Comparison of ENCODE assay signal across 1 cellular context in the genomic region with DNA sequence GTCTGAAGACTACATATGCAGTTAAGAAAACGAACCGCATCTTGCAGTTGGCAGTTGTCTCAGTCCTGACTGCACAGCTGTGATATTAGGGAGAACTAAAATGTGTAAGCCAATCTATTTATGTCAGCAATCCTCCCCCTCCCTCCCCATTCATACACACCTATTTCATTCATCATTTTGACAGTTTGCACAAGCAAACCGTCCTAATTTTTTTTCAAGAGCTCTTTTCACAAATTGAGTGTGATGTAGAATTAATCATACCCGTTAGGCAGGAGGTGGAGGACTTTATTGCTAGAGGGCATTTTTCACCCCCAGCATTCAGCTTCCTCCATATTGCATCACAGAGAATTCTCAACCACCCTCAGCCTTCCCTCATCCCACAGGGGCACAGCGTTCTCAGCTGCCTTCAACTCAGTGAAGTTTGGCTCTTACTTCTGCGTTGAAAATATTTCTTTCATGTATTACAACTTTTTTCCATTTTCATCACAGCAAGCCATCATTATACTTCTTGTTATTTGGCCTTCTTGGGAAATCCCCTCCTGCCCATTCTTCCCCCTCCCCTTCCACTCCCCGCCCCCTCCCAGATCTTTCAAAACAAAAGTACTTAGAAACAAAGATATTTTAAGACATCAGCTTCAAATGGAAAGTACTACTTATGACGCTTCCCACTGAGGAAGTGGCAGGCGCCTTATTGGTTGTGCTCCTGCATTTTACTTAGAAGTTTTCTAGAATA.
TF ChIP-seq lines count a peak whose summit lies in the region.

No MANE protein-coding gene starts in this region.

TF ChIP-seq in GM12878, 131 proteins besides CTCF, POLR2A, EP300 and RAD21 (continued from another document and continues in another):
- TF ChIP-seq, protein P1, sequence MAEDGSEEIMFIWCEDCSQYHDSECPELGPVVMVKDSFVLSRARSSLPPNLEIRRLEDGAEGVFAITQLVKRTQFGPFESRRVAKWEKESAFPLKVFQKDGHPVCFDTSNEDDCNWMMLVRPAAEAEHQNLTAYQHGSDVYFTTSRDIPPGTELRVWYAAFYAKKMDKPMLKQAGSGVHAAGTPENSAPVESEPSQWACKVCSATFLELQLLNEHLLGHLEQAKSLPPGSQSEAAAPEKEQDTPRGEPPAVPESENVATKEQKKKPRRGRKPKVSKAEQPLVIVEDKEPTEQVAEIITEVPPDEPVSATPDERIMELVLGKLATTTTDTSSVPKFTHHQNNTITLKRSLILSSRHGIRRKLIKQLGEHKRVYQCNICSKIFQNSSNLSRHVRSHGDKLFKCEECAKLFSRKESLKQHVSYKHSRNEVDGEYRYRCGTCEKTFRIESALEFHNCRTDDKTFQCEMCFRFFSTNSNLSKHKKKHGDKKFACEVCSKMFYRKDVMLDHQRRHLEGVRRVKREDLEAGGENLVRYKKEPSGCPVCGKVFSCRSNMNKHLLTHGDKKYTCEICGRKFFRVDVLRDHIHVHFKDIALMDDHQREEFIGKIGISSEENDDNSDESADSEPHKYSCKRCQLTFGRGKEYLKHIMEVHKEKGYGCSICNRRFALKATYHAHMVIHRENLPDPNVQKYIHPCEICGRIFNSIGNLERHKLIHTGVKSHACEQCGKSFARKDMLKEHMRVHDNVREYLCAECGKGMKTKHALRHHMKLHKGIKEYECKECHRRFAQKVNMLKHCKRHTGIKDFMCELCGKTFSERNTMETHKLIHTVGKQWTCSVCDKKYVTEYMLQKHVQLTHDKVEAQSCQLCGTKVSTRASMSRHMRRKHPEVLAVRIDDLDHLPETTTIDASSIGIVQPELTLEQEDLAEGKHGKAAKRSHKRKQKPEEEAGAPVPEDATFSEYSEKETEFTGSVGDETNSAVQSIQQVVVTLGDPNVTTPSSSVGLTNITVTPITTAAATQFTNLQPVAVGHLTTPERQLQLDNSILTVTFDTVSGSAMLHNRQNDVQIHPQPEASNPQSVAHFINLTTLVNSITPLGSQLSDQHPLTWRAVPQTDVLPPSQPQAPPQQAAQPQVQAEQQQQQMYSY (CRISPR knock-in tag; IDR thresholded peaks at IDR 0.05): no peak
- TF ChIP-seq CHD4 (IDR thresholded peaks at IDR 0.05) (no peak), CBFB (IDR thresholded peaks at IDR 0.05; ENCODE audit: low read depth) (peak; percentile 53; the same call in 1 of the 2 replicates), SUPT20H (IDR thresholded peaks at IDR 0.05; ENCODE audit: borderline replicate concordance, control insufficient read depth, low read depth, low read length) (no peak), PML (IDR thresholded peaks at IDR 0.05; ENCODE audit: low read length) (0 out of 2 replicates have a peak, but pooled peaks have one; percentile 25), BCL11A (IDR thresholded peaks at IDR 0.05; ENCODE audit: low read depth, low read length) (peak; percentile 30; the same call in 1 of the 2 replicates), TCF12 (IDR thresholded peaks at IDR 0.05; ENCODE audit: low read depth, low read length) (peak; percentile 58; the same call in 1 of the 2 replicates), SMARCA5 (IDR thresholded peaks at IDR 0.05) (no peak), CEBPB (IDR thresholded peaks at IDR 0.05; ENCODE audit: borderline replicate concordance in 1 of 2, low read depth in 2 of 2, low read length in 2 of 2) (peak in 1 of 2 experiments; percentile 38; a peak in 2 of 4 replicates), DPF2 (IDR thresholded peaks at IDR 0.05) (peak; percentile 83; the same call in 1 of the 2 replicates), ZNF384 (IDR thresholded peaks at IDR 0.05; ENCODE audit: borderline replicate concordance, low read depth, low read length) (no peak), IKZF2 (IDR thresholded peaks at IDR 0.05) (peak; percentile 61 to 73), SPI1 (IDR thresholded peaks at IDR 0.05; ENCODE audit: borderline replicate concordance, insufficient read depth, low read depth, low read length) (peak; percentile 69; the same call in 1 of the 2 replicates), TBL1XR1 (IDR thresholded peaks at IDR 0.05; ENCODE audit: low read depth, low read length) (peak; percentile 50; the same call in 1 of the 2 replicates), NFIC (IDR thresholded peaks at IDR 0.05; ENCODE audit: low read depth, low read length) (peak; percentile 61; the same call in 1 of the 2 replicates), CREM (IDR thresholded peaks at IDR 0.05; ENCODE audit: low read depth) (peak; percentile 71), BMI1 (IDR thresholded peaks at IDR 0.05; ENCODE audit: borderline replicate concordance) (peak; percentile 32; the same call in 1 of the 2 replicates), MTA2 (IDR thresholded peaks at IDR 0.05; ENCODE audit: low read depth) (peak; percentile 63), PAX5 (IDR thresholded peaks at IDR 0.05; ENCODE audit: borderline replicate concordance, low read depth, low read length) (peak; percentile 24; the same call in 1 of the 2 replicates), NBN (IDR thresholded peaks at IDR 0.05) (peak; percentile 71; the same call in 1 of the 2 replicates), CHD2 (IDR thresholded peaks at IDR 0.05; ENCODE audit: borderline replicate concordance, low read depth, low read length) (peak; percentile 43; the same call in 1 of the 2 replicates), IRF4 (IDR thresholded peaks at IDR 0.05; ENCODE audit: low read depth, low read length) (0 out of 2 replicates have a peak, but pooled peaks have one; percentile 27), ETV6 (conservative IDR thresholded peaks at IDR 0.05 in 1 of 2, IDR thresholded peaks at IDR 0.05 in 1 of 2; ENCODE audit: borderline replicate concordance in 1 of 2, low read depth in 1 of 2) (0 out of 4 replicates have a peak, but pooled peaks of 1 of the 2 experiments have one; percentile 39), YY1 (IDR thresholded peaks at IDR 0.05; ENCODE audit: low read depth, low read length) (peak; percentile 46; the same call in 1 of the 2 replicates), BHLHE40 (IDR thresholded peaks at IDR 0.05; ENCODE audit: borderline replicate concordance in 1 of 2, low read depth in 2 of 2, low read length in 1 of 2) (peak; percentile 28 to 40; a peak in 2 of 4 replicates)
- TF ChIP-seq, protein P2, sequence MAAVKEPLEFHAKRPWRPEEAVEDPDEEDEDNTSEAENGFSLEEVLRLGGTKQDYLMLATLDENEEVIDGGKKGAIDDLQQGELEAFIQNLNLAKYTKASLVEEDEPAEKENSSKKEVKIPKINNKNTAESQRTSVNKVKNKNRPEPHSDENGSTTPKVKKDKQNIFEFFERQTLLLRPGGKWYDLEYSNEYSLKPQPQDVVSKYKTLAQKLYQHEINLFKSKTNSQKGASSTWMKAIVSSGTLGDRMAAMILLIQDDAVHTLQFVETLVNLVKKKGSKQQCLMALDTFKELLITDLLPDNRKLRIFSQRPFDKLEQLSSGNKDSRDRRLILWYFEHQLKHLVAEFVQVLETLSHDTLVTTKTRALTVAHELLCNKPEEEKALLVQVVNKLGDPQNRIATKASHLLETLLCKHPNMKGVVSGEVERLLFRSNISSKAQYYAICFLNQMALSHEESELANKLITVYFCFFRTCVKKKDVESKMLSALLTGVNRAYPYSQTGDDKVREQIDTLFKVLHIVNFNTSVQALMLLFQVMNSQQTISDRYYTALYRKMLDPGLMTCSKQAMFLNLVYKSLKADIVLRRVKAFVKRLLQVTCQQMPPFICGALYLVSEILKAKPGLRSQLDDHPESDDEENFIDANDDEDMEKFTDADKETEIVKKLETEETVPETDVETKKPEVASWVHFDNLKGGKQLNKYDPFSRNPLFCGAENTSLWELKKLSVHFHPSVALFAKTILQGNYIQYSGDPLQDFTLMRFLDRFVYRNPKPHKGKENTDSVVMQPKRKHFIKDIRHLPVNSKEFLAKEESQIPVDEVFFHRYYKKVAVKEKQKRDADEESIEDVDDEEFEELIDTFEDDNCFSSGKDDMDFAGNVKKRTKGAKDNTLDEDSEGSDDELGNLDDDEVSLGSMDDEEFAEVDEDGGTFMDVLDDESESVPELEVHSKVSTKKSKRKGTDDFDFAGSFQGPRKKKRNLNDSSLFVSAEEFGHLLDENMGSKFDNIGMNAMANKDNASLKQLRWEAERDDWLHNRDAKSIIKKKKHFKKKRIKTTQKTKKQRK (IDR thresholded peaks at IDR 0.05; ENCODE audit: low read depth, low read length): no peak
- TF ChIP-seq, protein P3, sequence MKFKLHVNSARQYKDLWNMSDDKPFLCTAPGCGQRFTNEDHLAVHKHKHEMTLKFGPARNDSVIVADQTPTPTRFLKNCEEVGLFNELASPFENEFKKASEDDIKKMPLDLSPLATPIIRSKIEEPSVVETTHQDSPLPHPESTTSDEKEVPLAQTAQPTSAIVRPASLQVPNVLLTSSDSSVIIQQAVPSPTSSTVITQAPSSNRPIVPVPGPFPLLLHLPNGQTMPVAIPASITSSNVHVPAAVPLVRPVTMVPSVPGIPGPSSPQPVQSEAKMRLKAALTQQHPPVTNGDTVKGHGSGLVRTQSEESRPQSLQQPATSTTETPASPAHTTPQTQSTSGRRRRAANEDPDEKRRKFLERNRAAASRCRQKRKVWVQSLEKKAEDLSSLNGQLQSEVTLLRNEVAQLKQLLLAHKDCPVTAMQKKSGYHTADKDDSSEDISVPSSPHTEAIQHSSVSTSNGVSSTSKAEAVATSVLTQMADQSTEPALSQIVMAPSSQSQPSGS (IDR thresholded peaks at IDR 0.05; ENCODE audit: low read length): peak; percentile 80
- TF ChIP-seq, protein P4, sequence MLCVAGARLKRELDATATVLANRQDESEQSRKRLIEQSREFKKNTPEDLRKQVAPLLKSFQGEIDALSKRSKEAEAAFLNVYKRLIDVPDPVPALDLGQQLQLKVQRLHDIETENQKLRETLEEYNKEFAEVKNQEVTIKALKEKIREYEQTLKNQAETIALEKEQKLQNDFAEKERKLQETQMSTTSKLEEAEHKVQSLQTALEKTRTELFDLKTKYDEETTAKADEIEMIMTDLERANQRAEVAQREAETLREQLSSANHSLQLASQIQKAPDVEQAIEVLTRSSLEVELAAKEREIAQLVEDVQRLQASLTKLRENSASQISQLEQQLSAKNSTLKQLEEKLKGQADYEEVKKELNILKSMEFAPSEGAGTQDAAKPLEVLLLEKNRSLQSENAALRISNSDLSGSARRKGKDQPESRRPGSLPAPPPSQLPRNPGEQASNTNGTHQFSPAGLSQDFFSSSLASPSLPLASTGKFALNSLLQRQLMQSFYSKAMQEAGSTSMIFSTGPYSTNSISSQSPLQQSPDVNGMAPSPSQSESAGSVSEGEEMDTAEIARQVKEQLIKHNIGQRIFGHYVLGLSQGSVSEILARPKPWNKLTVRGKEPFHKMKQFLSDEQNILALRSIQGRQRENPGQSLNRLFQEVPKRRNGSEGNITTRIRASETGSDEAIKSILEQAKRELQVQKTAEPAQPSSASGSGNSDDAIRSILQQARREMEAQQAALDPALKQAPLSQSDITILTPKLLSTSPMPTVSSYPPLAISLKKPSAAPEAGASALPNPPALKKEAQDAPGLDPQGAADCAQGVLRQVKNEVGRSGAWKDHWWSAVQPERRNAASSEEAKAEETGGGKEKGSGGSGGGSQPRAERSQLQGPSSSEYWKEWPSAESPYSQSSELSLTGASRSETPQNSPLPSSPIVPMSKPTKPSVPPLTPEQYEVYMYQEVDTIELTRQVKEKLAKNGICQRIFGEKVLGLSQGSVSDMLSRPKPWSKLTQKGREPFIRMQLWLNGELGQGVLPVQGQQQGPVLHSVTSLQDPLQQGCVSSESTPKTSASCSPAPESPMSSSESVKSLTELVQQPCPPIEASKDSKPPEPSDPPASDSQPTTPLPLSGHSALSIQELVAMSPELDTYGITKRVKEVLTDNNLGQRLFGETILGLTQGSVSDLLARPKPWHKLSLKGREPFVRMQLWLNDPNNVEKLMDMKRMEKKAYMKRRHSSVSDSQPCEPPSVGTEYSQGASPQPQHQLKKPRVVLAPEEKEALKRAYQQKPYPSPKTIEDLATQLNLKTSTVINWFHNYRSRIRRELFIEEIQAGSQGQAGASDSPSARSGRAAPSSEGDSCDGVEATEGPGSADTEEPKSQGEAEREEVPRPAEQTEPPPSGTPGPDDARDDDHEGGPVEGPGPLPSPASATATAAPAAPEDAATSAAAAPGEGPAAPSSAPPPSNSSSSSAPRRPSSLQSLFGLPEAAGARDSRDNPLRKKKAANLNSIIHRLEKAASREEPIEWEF (IDR thresholded peaks at IDR 0.05; ENCODE audit: insufficient replicate concordance, low read depth, low read length): no peak
- TF ChIP-seq, protein P5, sequence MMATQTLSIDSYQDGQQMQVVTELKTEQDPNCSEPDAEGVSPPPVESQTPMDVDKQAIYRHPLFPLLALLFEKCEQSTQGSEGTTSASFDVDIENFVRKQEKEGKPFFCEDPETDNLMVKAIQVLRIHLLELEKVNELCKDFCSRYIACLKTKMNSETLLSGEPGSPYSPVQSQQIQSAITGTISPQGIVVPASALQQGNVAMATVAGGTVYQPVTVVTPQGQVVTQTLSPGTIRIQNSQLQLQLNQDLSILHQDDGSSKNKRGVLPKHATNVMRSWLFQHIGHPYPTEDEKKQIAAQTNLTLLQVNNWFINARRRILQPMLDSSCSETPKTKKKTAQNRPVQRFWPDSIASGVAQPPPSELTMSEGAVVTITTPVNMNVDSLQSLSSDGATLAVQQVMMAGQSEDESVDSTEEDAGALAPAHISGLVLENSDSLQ (IDR thresholded peaks at IDR 0.05): peak; percentile 82
- TF ChIP-seq, protein P6, sequence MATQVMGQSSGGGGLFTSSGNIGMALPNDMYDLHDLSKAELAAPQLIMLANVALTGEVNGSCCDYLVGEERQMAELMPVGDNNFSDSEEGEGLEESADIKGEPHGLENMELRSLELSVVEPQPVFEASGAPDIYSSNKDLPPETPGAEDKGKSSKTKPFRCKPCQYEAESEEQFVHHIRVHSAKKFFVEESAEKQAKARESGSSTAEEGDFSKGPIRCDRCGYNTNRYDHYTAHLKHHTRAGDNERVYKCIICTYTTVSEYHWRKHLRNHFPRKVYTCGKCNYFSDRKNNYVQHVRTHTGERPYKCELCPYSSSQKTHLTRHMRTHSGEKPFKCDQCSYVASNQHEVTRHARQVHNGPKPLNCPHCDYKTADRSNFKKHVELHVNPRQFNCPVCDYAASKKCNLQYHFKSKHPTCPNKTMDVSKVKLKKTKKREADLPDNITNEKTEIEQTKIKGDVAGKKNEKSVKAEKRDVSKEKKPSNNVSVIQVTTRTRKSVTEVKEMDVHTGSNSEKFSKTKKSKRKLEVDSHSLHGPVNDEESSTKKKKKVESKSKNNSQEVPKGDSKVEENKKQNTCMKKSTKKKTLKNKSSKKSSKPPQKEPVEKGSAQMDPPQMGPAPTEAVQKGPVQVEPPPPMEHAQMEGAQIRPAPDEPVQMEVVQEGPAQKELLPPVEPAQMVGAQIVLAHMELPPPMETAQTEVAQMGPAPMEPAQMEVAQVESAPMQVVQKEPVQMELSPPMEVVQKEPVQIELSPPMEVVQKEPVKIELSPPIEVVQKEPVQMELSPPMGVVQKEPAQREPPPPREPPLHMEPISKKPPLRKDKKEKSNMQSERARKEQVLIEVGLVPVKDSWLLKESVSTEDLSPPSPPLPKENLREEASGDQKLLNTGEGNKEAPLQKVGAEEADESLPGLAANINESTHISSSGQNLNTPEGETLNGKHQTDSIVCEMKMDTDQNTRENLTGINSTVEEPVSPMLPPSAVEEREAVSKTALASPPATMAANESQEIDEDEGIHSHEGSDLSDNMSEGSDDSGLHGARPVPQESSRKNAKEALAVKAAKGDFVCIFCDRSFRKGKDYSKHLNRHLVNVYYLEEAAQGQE (IDR thresholded peaks at IDR 0.05; ENCODE audit: low read depth, low read length): no peak
- TF ChIP-seq, protein P7, sequence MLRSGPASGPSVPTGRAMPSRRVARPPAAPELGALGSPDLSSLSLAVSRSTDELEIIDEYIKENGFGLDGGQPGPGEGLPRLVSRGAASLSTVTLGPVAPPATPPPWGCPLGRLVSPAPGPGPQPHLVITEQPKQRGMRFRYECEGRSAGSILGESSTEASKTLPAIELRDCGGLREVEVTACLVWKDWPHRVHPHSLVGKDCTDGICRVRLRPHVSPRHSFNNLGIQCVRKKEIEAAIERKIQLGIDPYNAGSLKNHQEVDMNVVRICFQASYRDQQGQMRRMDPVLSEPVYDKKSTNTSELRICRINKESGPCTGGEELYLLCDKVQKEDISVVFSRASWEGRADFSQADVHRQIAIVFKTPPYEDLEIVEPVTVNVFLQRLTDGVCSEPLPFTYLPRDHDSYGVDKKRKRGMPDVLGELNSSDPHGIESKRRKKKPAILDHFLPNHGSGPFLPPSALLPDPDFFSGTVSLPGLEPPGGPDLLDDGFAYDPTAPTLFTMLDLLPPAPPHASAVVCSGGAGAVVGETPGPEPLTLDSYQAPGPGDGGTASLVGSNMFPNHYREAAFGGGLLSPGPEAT (IDR thresholded peaks at IDR 0.05; ENCODE audit: low read depth): peak; percentile 89
